Comparison of ENCODE assay signal across 27 cellular contexts in genomic region chr1:116089870-116090269, GRCh38. TPM values are rescaled to one million over a fixed set of nuclear protein-coding genes. Genes with fewer than 3 reads are reported as not detected.
"Had no signal": no experiment of that assay in that cellular context is flagged by ENCODE, and none has a peak within 500 bp of the region (broad histone marks: within the 10 kb centered on the region; RNA-seq: fewer than 3 reads in every experiment).

No MANE protein-coding gene starts in this region.

- DNase-seq: stimulated activated CD4-positive, alpha-beta T cell treated with anti-CD3 and anti-CD28 coated beads, Interleukin-2, amount 100 ng/mL, for 48 hours; stimulated activated CD4-positive, alpha-beta T cell treated with anti-CD3 and anti-CD28 coated beads, Interleukin-4, amount 100 ng/mL, for 1 hour; stimulated activated CD4-positive, alpha-beta T cell treated with anti-CD3 and anti-CD28 coated beads, Interleukin-4, amount 100 ng/mL, for 24 hours; stimulated activated CD4-positive, alpha-beta T cell treated with anti-CD3 and anti-CD28 coated beads, Interleukin-4, amount 100 ng/mL, for 4 hours; stimulated activated CD8-positive, alpha-beta memory T cell treated with anti-CD3 and anti-CD28 coated beads, Interleukin-4, amount 100 ng/mL, for 48 hours; stimulated activated naive B cell treated with anti-CD40 and anti-IgM and Interleukin-4, amounts not matched to agents 10 μg/mL and 1 μg/mL and 100 μg/mL, for 72 hours; stimulated activated naive CD4-positive, alpha-beta T cell; stimulated activated naive CD4-positive, alpha-beta T cell treated with Interleukin-2 at 50 U/mL for 16 hours; stimulated activated naive CD8-positive, alpha-beta T cell treated with anti-CD3 and anti-CD28 coated beads, Interleukin-15, amount 100 ng/mL, for 72 hours; stimulated activated naive CD8-positive, alpha-beta T cell treated with anti-CD3 and anti-CD28 coated beads, Interleukin-15, Interleukin-2, amounts not matched to agents 100 U/mL and 50 U/mL, for 24 hours; stomach; substantia nigra; testis; thyroid gland; tibial artery; transverse colon; trophoblast cell; upper lobe of left lung; upper lobe of right lung; uterus had no signal

- H3K9me3 ChIP-seq: testis, thyroid gland, uterus, vagina had no signal

- FAIRE-seq: urothelium cell line had no signal

- H3K4me1 ChIP-seq: stomach, suprapubic skin, testis, thyroid gland, tibial artery, tibial nerve, upper lobe of left lung, upper lobe of right lung, uterus, vagina had no signal

- H3K36me3 ChIP-seq: stomach, suprapubic skin, thoracic aorta, thyroid gland, transverse colon, upper lobe of left lung, upper lobe of right lung, uterus, vagina had no signal

- H3K27me3 ChIP-seq: stomach, suprapubic skin, testis, thyroid gland, tibial artery, tibial nerve, transverse colon, upper lobe of left lung, upper lobe of right lung, uterus, vagina had no signal

- ATAC-seq: stimulated activated effector memory CD8-positive, alpha-beta T cell treated with anti-CD3 and anti-CD28 coated beads, Interleukin-12 subunit alpha, Interleukin-12 subunit beta, amount 100 ng/mL, for 72 hours; stimulated activated memory B cell treated with anti-CD40 and anti-IgM and Interleukin-4, amounts not matched to agents 10 μg/mL and 1 μg/mL and 100 μg/mL, for 72 hours; stimulated activated naive B cell treated with anti-CD40 and anti-IgM and Interleukin-4, amounts not matched to agents 10 μg/mL and 1 μg/mL and 100 μg/mL, for 72 hours; stimulated activated naive CD8-positive, alpha-beta T cell treated with anti-CD3 and anti-CD28 coated beads, Interleukin-15, amount 100 ng/mL, for 72 hours; stimulated activated naive CD8-positive, alpha-beta T cell treated with anti-CD3 and anti-CD28 coated beads, Interleukin-15, Interleukin-2, amounts not matched to agents 100 U/mL and 50 U/mL, for 24 hours; upper lobe of right lung had no signal

- H3K27ac ChIP-seq: stomach, suprapubic skin, testis, thoracic aorta, thyroid gland, tibial artery, tibial nerve, transverse colon, upper lobe of left lung, upper lobe of right lung, uterus, vagina had no signal

- H3K4me3 ChIP-seq: stomach, suprapubic skin, testis, thoracic aorta, thyroid gland, tibial artery, tibial nerve, transverse colon, upper lobe of left lung, upper lobe of right lung, uterus, vagina had no signal

RNA-seq across cellular contexts. Expression of gene MAB21L3, which starts 21.3 kb away (rescaled TPM):
- total RNA-seq: thoracic aorta, uterus had no signal
